ENCODE assay signal across 9 cellular contexts in the genomic region with DNA sequence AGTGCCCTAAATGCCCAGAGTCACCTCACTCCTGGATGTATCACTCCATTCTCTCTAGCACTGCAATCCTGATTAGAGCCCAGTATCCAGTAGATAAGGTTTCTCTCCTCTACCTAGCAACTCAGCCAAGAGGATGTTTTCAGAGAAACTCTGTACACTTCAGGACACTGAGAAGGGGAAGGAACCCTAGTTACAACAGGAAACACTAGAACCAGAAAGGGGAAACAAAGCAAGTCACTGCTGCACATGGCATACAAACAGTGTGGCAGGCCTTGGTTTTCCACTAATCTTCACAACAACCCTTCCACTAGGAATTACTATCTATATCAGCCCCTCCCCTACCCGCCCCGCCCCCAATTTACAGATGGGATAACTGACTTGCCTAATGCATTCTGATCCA. TPM values are rescaled to one million over a fixed set of nuclear protein-coding genes. Genes with fewer than 3 reads are reported as not detected.
DNase-seq lines count a peak whose midpoint lies in the region; ATAC-seq and TF ChIP-seq lines count a peak whose summit lies in the region.
"Had no signal": no experiment of that assay in that cellular context is flagged by ENCODE, and none has a peak within 500 bp of the region (broad histone marks: within the 10 kb centered on the region; RNA-seq: fewer than 3 reads in every experiment).

No MANE protein-coding gene starts in this region.

- intact Hi-C loops in left ventricle myocardium inferior (cut with micrococcal nuclease), result no loop called here
- intact Hi-C loops in cardiac septum (cut with DNase I), result loop anchor here (10.0 kb wide), 1 partner anchor 414 kb away; the partner anchor contains the start of gene CACUL1
- intact Hi-C loops in heart left ventricle (cut with DNase I), result loop anchor here in 1 of 10 donors (10.0 kb wide), 1 partner anchor 84 kb away; no protein-coding TSS in a partner anchor

- no peak for DNase-seq in left ventricle myocardium inferior
- no peak for DNase-seq in cardiac septum (ENCODE audit: low spot score)
- DNase-seq in SKM-1 treated with dmso at 0.1 percent for 144 hours (lab: John Stamatoyannopoulos, UW; ENCODE audit: unreplicated experiment), result peak; percentile 83
- DNase-seq in fibroblast of pulmonary artery (ENCODE audit: low read depth), result no peak
- DNase-seq in heart left ventricle, result no peak
- no peak for DNase-seq in NCI-H226
- DNase-seq: activated effector memory CD4-positive, alpha-beta T cell treated with Interleukin-2 at 50 U/mL for 16 hours had no signal

- H3K4me3 ChIP-seq in left ventricle myocardium inferior (peak overlapping the region; percentile 97), fibroblast of pulmonary artery (replicated peaks; ENCODE audit: low read depth, low read length) (peak overlapping the region; percentile 94), heart left ventricle (peak overlapping the region in 2 of 12 donors; percentile 3 to 82)

- peaks cover 56% of the 10 kb centered on the region for H3K4me1 ChIP-seq in left ventricle myocardium inferior
- peaks cover 0 to 51% (median 37%) of the 10 kb centered on the region in 12 donors for H3K4me1 ChIP-seq in heart left ventricle

- H3K27ac ChIP-seq in left ventricle myocardium inferior (replicated peaks) (peak overlapping the region; percentile 65), heart left ventricle (peak overlapping the region in 3 of 12 donors; percentile 74 to 80 (median 78))

- ATAC-seq in HG02840 (IDR thresholded peaks at IDR 0.05; ENCODE audit: low FRiP score, unreplicated experiment) (no peak), heart left ventricle (no peak)
- no peak for ATAC-seq in activated CD4-positive, CD25-positive, alpha-beta regulatory T cell treated with anti-CD3 and anti-CD28 coated beads, Interleukin-2, amount 50 U/mL, for 24 hours

- H3K27me3 ChIP-seq in left ventricle myocardium inferior (ENCODE audit: low read depth) (no peaks in the 10 kb centered on the region), heart left ventricle (no peaks in the 10 kb centered on the region)

- TF ChIP-seq POLR2A in heart left ventricle (IDR thresholded peaks at IDR 0.05), result no peak

- 92 to 100% (median 94%) methylated on average over 2 of the region's 2 CpGs for WGBS in heart left ventricle, 4 donors

- H3K9me3 ChIP-seq in left ventricle myocardium inferior (replicated peaks), result no peaks in the 10 kb centered on the region
- no peaks in the 10 kb centered on the region for H3K9me3 ChIP-seq in heart left ventricle

- TF ChIP-seq CTCF in left ventricle myocardium inferior (IDR thresholded peaks at IDR 0.05; ENCODE audit: borderline replicate concordance) (no peak), fibroblast of pulmonary artery (IDR thresholded peaks at IDR 0.05; ENCODE audit: low read length, missing control alignments) (no peak), heart left ventricle (IDR thresholded peaks at IDR 0.05) (no peak)

- H3K36me3 ChIP-seq in left ventricle myocardium inferior (peaks cover 7% of the 10 kb centered on the region), heart left ventricle (peaks cover 0 to 23% (median 8%) of the 10 kb centered on the region in 9 donors)

RNA-seq across cellular contexts. Expression of gene FAM204A, which starts 1.6 kb away (rescaled TPM):
- total RNA-seq in left ventricle myocardium inferior (58.9 TPM), cardiac septum (62.7 TPM), heart left ventricle (10 to 100 TPM; 41.0 to 75.1 (median 58.3) TPM)
- 10 to 100 TPM; 21.8 to 55.9 TPM for polyA plus RNA-seq in heart left ventricle
